In the genomic region with DNA sequence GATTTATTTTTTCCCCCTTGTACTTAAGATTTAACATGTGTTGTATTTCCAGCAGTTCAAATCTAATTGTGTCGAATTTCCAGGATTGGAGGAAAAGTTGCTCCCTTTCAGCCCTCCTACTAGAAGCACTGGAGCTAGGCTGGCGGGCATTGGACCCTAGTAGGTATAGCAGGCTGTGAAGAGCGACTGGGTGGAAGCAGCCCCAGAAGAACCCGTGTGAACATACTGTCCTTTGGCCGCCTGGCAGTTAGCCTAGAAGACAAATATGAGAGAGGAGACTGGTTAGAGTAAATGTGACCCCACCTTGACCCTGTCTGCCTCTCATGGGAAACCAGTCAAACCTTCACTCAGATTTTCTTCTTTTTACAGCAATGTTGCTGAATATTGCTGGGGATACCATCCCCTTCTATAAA, we compare ENCODE assay signal across 1 cellular context.
TF ChIP-seq lines count a peak whose summit lies in the region.

No MANE protein-coding gene starts in this region.

TF ChIP-seq in HepG2, 621 proteins besides CTCF, POLR2A, EP300 and RAD21 (continued from another document and continues in another):
- TF ChIP-seq, protein P1, sequence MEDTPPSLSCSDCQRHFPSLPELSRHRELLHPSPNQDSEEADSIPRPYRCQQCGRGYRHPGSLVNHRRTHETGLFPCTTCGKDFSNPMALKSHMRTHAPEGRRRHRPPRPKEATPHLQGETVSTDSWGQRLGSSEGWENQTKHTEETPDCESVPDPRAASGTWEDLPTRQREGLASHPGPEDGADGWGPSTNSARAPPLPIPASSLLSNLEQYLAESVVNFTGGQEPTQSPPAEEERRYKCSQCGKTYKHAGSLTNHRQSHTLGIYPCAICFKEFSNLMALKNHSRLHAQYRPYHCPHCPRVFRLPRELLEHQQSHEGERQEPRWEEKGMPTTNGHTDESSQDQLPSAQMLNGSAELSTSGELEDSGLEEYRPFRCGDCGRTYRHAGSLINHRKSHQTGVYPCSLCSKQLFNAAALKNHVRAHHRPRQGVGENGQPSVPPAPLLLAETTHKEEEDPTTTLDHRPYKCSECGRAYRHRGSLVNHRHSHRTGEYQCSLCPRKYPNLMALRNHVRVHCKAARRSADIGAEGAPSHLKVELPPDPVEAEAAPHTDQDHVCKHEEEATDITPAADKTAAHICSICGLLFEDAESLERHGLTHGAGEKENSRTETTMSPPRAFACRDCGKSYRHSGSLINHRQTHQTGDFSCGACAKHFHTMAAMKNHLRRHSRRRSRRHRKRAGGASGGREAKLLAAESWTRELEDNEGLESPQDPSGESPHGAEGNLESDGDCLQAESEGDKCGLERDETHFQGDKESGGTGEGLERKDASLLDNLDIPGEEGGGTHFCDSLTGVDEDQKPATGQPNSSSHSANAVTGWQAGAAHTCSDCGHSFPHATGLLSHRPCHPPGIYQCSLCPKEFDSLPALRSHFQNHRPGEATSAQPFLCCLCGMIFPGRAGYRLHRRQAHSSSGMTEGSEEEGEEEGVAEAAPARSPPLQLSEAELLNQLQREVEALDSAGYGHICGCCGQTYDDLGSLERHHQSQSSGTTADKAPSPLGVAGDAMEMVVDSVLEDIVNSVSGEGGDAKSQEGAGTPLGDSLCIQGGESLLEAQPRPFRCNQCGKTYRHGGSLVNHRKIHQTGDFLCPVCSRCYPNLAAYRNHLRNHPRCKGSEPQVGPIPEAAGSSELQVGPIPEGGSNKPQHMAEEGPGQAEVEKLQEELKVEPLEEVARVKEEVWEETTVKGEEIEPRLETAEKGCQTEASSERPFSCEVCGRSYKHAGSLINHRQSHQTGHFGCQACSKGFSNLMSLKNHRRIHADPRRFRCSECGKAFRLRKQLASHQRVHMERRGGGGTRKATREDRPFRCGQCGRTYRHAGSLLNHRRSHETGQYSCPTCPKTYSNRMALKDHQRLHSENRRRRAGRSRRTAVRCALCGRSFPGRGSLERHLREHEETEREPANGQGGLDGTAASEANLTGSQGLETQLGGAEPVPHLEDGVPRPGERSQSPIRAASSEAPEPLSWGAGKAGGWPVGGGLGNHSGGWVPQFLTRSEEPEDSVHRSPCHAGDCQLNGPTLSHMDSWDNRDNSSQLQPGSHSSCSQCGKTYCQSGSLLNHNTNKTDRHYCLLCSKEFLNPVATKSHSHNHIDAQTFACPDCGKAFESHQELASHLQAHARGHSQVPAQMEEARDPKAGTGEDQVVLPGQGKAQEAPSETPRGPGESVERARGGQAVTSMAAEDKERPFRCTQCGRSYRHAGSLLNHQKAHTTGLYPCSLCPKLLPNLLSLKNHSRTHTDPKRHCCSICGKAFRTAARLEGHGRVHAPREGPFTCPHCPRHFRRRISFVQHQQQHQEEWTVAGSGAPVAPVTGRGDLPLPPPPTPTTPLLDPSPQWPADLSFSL (CRISPR knock-in tag; IDR thresholded peaks at IDR 0.05): peak; percentile 21; the same call in 1 of the 2 replicates
- 0 out of 2 replicates have a peak, but pooled peaks have one; percentile 57 for TF ChIP-seq SNAPC2 (CRISPR knock-in tag; IDR thresholded peaks at IDR 0.05)
- peak; percentile 88 for TF ChIP-seq ISL2 (CRISPR knock-in tag; IDR thresholded peaks at IDR 0.05)
- TF ChIP-seq NFRKB (IDR thresholded peaks at IDR 0.05): no peak
- TF ChIP-seq, protein P2, sequence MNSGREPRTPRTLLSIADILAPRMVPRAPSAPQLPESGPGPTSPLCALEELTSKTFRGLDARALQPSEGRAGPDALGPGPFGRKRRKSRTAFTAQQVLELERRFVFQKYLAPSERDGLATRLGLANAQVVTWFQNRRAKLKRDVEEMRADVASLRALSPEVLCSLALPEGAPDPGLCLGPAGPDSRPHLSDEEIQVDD (CRISPR knock-in tag; IDR thresholded peaks at IDR 0.05; ENCODE audit: borderline replicate concordance): no peak
- no peak for TF ChIP-seq TMF1 (CRISPR knock-in tag; IDR thresholded peaks at IDR 0.05; ENCODE audit: low read depth)
- no peak for TF ChIP-seq CBFB (CRISPR knock-in tag; IDR thresholded peaks at IDR 0.05)
- TF ChIP-seq FOXJ3 (CRISPR knock-in tag; IDR thresholded peaks at IDR 0.05; ENCODE audit: borderline replicate concordance): peak; percentile 74; the same call in 1 of the 2 replicates
- TF ChIP-seq HNRNPLL (IDR thresholded peaks at IDR 0.05; ENCODE audit: low read depth, low read length, poor library complexity, severe bottlenecking): no peak
- no peak for TF ChIP-seq ZNF17 (CRISPR knock-in tag; IDR thresholded peaks at IDR 0.05)
- TF ChIP-seq CEBPB (IDR thresholded peaks at IDR 0.05; ENCODE audit: borderline replicate concordance, low read depth, low read length): no peak
- no peak for TF ChIP-seq ZNF326 (CRISPR knock-in tag; IDR thresholded peaks at IDR 0.05; ENCODE audit: borderline replicate concordance)
- peak; percentile 82; the same call in 1 of the 2 replicates for TF ChIP-seq ZNF33B (CRISPR knock-in tag; IDR thresholded peaks at IDR 0.05)
- no peak for TF ChIP-seq NCOA5 (CRISPR knock-in tag; IDR thresholded peaks at IDR 0.05)
- TF ChIP-seq TSC22D2 (CRISPR knock-in tag; IDR thresholded peaks at IDR 0.05; ENCODE audit: borderline replicate concordance): no peak
- no peak for TF ChIP-seq PCBP2 (optimal IDR thresholded peaks at IDR 0.05; ENCODE audit: low read depth, low read length, poor library complexity, severe bottlenecking)
- TF ChIP-seq, protein P3, sequence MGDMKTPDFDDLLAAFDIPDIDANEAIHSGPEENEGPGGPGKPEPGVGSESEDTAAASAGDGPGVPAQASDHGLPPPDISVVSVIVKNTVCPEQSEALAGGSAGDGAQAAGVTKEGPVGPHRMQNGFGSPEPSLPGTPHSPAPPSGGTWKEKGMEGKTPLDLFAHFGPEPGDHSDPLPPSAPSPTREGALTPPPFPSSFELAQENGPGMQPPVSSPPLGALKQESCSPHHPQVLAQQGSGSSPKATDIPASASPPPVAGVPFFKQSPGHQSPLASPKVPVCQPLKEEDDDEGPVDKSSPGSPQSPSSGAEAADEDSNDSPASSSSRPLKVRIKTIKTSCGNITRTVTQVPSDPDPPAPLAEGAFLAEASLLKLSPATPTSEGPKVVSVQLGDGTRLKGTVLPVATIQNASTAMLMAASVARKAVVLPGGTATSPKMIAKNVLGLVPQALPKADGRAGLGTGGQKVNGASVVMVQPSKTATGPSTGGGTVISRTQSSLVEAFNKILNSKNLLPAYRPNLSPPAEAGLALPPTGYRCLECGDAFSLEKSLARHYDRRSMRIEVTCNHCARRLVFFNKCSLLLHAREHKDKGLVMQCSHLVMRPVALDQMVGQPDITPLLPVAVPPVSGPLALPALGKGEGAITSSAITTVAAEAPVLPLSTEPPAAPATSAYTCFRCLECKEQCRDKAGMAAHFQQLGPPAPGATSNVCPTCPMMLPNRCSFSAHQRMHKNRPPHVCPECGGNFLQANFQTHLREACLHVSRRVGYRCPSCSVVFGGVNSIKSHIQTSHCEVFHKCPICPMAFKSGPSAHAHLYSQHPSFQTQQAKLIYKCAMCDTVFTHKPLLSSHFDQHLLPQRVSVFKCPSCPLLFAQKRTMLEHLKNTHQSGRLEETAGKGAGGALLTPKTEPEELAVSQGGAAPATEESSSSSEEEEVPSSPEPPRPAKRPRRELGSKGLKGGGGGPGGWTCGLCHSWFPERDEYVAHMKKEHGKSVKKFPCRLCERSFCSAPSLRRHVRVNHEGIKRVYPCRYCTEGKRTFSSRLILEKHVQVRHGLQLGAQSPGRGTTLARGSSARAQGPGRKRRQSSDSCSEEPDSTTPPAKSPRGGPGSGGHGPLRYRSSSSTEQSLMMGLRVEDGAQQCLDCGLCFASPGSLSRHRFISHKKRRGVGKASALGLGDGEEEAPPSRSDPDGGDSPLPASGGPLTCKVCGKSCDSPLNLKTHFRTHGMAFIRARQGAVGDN (CRISPR knock-in tag; IDR thresholded peaks at IDR 0.05): peak; percentile 36; the same call in 1 of the 2 replicates
- TF ChIP-seq, protein P4, sequence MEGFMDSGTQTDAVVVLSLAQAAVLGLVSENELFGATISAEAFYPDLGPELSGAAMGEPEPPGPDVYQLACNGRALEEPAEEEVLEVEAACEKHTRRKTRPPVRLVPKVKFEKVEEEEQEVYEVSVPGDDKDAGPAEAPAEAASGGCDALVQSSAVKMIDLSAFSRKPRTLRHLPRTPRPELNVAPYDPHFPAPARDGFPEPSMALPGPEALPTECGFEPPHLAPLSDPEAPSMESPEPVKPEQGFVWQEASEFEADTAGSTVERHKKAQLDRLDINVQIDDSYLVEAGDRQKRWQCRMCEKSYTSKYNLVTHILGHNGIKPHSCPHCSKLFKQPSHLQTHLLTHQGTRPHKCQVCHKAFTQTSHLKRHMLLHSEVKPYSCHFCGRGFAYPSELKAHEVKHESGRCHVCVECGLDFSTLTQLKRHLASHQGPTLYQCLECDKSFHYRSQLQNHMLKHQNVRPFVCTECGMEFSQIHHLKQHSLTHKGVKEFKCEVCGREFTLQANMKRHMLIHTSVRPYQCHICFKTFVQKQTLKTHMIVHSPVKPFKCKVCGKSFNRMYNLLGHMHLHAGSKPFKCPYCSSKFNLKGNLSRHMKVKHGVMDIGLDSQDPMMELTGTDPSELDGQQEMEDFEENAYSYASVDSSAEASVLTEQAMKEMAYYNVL (CRISPR knock-in tag; IDR thresholded peaks at IDR 0.05; ENCODE audit: borderline replicate concordance): 0 out of 2 replicates have a peak, but pooled peaks have one; percentile 69
- TF ChIP-seq, protein P5, sequence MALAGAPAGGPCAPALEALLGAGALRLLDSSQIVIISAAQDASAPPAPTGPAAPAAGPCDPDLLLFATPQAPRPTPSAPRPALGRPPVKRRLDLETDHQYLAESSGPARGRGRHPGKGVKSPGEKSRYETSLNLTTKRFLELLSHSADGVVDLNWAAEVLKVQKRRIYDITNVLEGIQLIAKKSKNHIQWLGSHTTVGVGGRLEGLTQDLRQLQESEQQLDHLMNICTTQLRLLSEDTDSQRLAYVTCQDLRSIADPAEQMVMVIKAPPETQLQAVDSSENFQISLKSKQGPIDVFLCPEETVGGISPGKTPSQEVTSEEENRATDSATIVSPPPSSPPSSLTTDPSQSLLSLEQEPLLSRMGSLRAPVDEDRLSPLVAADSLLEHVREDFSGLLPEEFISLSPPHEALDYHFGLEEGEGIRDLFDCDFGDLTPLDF (CRISPR knock-in tag; IDR thresholded peaks at IDR 0.05): peak; percentile 18; the same call in 1 of the 2 replicates
- TF ChIP-seq MTF2 (CRISPR knock-in tag; IDR thresholded peaks at IDR 0.05; ENCODE audit: borderline replicate concordance): no peak
- no peak for TF ChIP-seq KLF15 (CRISPR knock-in tag; IDR thresholded peaks at IDR 0.05; ENCODE audit: borderline replicate concordance)
- TF ChIP-seq ZSCAN12 (CRISPR knock-in tag; IDR thresholded peaks at IDR 0.05): no peak
- TF ChIP-seq ZNF367 (CRISPR knock-in tag; IDR thresholded peaks at IDR 0.05; ENCODE audit: borderline replicate concordance): no peak; the same call in 1 of the 2 replicates
- TF ChIP-seq, protein P6, sequence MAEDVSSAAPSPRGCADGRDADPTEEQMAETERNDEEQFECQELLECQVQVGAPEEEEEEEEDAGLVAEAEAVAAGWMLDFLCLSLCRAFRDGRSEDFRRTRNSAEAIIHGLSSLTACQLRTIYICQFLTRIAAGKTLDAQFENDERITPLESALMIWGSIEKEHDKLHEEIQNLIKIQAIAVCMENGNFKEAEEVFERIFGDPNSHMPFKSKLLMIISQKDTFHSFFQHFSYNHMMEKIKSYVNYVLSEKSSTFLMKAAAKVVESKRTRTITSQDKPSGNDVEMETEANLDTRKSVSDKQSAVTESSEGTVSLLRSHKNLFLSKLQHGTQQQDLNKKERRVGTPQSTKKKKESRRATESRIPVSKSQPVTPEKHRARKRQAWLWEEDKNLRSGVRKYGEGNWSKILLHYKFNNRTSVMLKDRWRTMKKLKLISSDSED (CRISPR knock-in tag; IDR thresholded peaks at IDR 0.05): no peak
- TF ChIP-seq ZNF431 (CRISPR knock-in tag; IDR thresholded peaks at IDR 0.05; ENCODE audit: borderline replicate concordance, low read depth): no peak
- TF ChIP-seq ZNF841 (CRISPR knock-in tag; IDR thresholded peaks at IDR 0.05; ENCODE audit: borderline replicate concordance): no peak
- peak; percentile 27; the same call in 1 of the 2 replicates for TF ChIP-seq GABPB1 (CRISPR knock-in tag; IDR thresholded peaks at IDR 0.05)
- 0 out of 2 replicates have a peak, but pooled peaks have one; percentile 53 for TF ChIP-seq ZMAT3 (CRISPR knock-in tag; conservative IDR thresholded peaks at IDR 0.05)
- no peak for TF ChIP-seq GTF2F1 (IDR thresholded peaks at IDR 0.05; ENCODE audit: low read length)
- TF ChIP-seq, protein P7, sequence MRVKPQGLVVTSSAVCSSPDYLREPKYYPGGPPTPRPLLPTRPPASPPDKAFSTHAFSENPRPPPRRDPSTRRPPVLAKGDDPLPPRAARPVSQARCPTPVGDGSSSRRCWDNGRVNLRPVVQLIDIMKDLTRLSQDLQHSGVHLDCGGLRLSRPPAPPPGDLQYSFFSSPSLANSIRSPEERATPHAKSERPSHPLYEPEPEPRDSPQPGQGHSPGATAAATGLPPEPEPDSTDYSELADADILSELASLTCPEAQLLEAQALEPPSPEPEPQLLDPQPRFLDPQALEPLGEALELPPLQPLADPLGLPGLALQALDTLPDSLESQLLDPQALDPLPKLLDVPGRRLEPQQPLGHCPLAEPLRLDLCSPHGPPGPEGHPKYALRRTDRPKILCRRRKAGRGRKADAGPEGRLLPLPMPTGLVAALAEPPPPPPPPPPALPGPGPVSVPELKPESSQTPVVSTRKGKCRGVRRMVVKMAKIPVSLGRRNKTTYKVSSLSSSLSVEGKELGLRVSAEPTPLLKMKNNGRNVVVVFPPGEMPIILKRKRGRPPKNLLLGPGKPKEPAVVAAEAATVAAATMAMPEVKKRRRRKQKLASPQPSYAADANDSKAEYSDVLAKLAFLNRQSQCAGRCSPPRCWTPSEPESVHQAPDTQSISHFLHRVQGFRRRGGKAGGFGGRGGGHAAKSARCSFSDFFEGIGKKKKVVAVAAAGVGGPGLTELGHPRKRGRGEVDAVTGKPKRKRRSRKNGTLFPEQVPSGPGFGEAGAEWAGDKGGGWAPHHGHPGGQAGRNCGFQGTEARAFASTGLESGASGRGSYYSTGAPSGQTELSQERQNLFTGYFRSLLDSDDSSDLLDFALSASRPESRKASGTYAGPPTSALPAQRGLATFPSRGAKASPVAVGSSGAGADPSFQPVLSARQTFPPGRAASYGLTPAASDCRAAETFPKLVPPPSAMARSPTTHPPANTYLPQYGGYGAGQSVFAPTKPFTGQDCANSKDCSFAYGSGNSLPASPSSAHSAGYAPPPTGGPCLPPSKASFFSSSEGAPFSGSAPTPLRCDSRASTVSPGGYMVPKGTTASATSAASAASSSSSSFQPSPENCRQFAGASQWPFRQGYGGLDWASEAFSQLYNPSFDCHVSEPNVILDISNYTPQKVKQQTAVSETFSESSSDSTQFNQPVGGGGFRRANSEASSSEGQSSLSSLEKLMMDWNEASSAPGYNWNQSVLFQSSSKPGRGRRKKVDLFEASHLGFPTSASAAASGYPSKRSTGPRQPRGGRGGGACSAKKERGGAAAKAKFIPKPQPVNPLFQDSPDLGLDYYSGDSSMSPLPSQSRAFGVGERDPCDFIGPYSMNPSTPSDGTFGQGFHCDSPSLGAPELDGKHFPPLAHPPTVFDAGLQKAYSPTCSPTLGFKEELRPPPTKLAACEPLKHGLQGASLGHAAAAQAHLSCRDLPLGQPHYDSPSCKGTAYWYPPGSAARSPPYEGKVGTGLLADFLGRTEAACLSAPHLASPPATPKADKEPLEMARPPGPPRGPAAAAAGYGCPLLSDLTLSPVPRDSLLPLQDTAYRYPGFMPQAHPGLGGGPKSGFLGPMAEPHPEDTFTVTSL (CRISPR knock-in tag; IDR thresholded peaks at IDR 0.05; ENCODE audit: borderline replicate concordance): peak; percentile 87
